Comparison of ENCODE assay signal across 1 cellular context in genomic region chr11:819129-819931, GRCh38.
TF ChIP-seq lines count a peak whose summit lies in the region.

No MANE protein-coding gene starts in this region.

TF ChIP-seq in HCT116, 20 proteins besides CTCF, POLR2A, EP300 and RAD21:
- peak; percentile 82 for TF ChIP-seq TCF7L2 (IDR thresholded peaks at IDR 0.05; ENCODE audit: borderline replicate concordance, extremely low read depth, insufficient read depth, insufficient read length)
- peak; percentile 53; the same call in 1 of the 2 replicates for TF ChIP-seq ZFX (IDR thresholded peaks at IDR 0.05)
- peak; percentile 93 for TF ChIP-seq POLR2AphosphoS5 (IDR thresholded peaks at IDR 0.05; ENCODE audit: low read depth, low read length)
- TF ChIP-seq ATF3 (IDR thresholded peaks at IDR 0.05): no peak
- no peak for TF ChIP-seq ZBTB33 (IDR thresholded peaks at IDR 0.05; ENCODE audit: extremely low read depth, insufficient replicate concordance, low read length)
